21 cellular contexts compared by ENCODE assay signal in genomic region chr22:19812910-19813309, GRCh38. TPM values are rescaled to one million over a fixed set of nuclear protein-coding genes. Genes with fewer than 3 reads are reported as not detected.
"Had no signal": no experiment of that assay in that cellular context is flagged by ENCODE, and none has a peak within 500 bp of the region (broad histone marks: within the 10 kb centered on the region; RNA-seq: fewer than 3 reads in every experiment).

No MANE protein-coding gene starts in this region.

- H3K27ac ChIP-seq: gastrocnemius medialis, heart left ventricle, left ventricle myocardium inferior, neutrophil, suprapubic skin, vagina had no signal

- H3K4me1 ChIP-seq: gastrocnemius medialis had no signal

- H3K4me3 Mint-ChIP-seq: activated CD4-positive, alpha-beta T cell treated with anti-CD3 and anti-CD28 coated beads, Interleukin-2, amount 10 ng/mL, durations not matched to agents 7 days and 5 days; activated naive CD4-positive, alpha-beta T cell treated with anti-CD3 and anti-CD28 coated beads for 36 hours; brain; central memory CD8-positive, alpha-beta T cell; naive thymus-derived CD4-positive, alpha-beta T cell; stimulated activated naive CD8-positive, alpha-beta T cell treated with anti-CD3 and anti-CD28 coated beads, Interleukin-15, Interleukin-2, amounts not matched to agents 100 ng/mL and 50 ng/mL, for 24 hours; T-helper 1 cell treated with Interleukin-12 subunit alpha and Interleukin-12 subunit beta and Interleukin-4 antibody, amounts not matched to agents 30 μg/mL and 1 μg/mL, for 36 hours had no signal

- H3K27ac Mint-ChIP-seq: activated CD4-positive, alpha-beta T cell treated with anti-CD3 and anti-CD28 coated beads, Interleukin-2, amount 10 ng/mL, durations not matched to agents 7 days and 5 days; activated naive CD4-positive, alpha-beta T cell treated with anti-CD3 and anti-CD28 coated beads for 36 hours; naive thymus-derived CD4-positive, alpha-beta T cell; stimulated activated naive CD8-positive, alpha-beta T cell treated with anti-CD3 and anti-CD28 coated beads, Interleukin-15, Interleukin-2, amounts not matched to agents 100 ng/mL and 50 ng/mL, for 24 hours; T-helper 1 cell treated with Interleukin-12 subunit alpha and Interleukin-12 subunit beta and Interleukin-4 antibody, amounts not matched to agents 30 μg/mL and 1 μg/mL, for 36 hours had no signal

- H3K27me3 ChIP-seq: gastrocnemius medialis, heart left ventricle, neutrophil, suprapubic skin, vagina had no signal

- H3K27me3 Mint-ChIP-seq: activated CD4-positive, alpha-beta T cell treated with anti-CD3 and anti-CD28 coated beads, Interleukin-2, amount 10 ng/mL, durations not matched to agents 7 days and 5 days; brain; central memory CD8-positive, alpha-beta T cell; naive thymus-derived CD4-positive, alpha-beta T cell; stimulated activated naive CD8-positive, alpha-beta T cell treated with anti-CD3 and anti-CD28 coated beads, Interleukin-15, Interleukin-2, amounts not matched to agents 100 ng/mL and 50 ng/mL, for 24 hours had no signal

- H3K4me3 ChIP-seq: gastrocnemius medialis, heart left ventricle, left ventricle myocardium inferior, mucosa of descending colon, suprapubic skin, vagina had no signal

- H3K9me3 ChIP-seq: gastrocnemius medialis, heart left ventricle, left ventricle myocardium inferior, mucosa of descending colon, neutrophil, suprapubic skin, vagina had no signal

- DNase-seq: activated CD4-positive, alpha-beta T cell treated with anti-CD3 and anti-CD28 coated beads, Interleukin-2, amount 10 ng/mL, durations not matched to agents 7 days and 5 days; activated naive CD4-positive, alpha-beta T cell treated with anti-CD3 and anti-CD28 coated beads for 36 hours; activated T-cell treated with anti-CD3 and anti-CD28 coated beads, Interleukin-2, amount 50 U/mL, for 1 hour; anterior cingulate cortex; cortex of kidney; gastrocnemius medialis; heart left ventricle; left ventricle myocardium inferior; mucosa of descending colon; retina; trophoblast cell had no signal

- H3K9me3 Mint-ChIP-seq: activated CD4-positive, alpha-beta T cell treated with anti-CD3 and anti-CD28 coated beads, Interleukin-2, amount 10 ng/mL, durations not matched to agents 7 days and 5 days; activated naive CD4-positive, alpha-beta T cell treated with anti-CD3 and anti-CD28 coated beads for 36 hours; brain; central memory CD8-positive, alpha-beta T cell; naive thymus-derived CD4-positive, alpha-beta T cell; stimulated activated naive CD8-positive, alpha-beta T cell treated with anti-CD3 and anti-CD28 coated beads, Interleukin-15, Interleukin-2, amounts not matched to agents 100 ng/mL and 50 ng/mL, for 24 hours; T-helper 1 cell treated with Interleukin-12 subunit alpha and Interleukin-12 subunit beta and Interleukin-4 antibody, amounts not matched to agents 30 μg/mL and 1 μg/mL, for 36 hours had no signal

- H3K36me3 Mint-ChIP-seq: brain had no signal

- H3K36me3 ChIP-seq: gastrocnemius medialis, heart left ventricle, left ventricle myocardium inferior, neutrophil, suprapubic skin, vagina had no signal

- ATAC-seq: activated CD4-positive, CD25-positive, alpha-beta regulatory T cell treated with anti-CD3 and anti-CD28 coated beads, Interleukin-2, amount 50 U/mL, for 24 hours; gastrocnemius medialis; mucosa of descending colon; naive thymus-derived CD4-positive, alpha-beta T cell had no signal

RNA-seq across cellular contexts. Expression of gene TBX1, which starts 52.3 kb away (rescaled TPM):
- total RNA-seq: activated CD4-positive, alpha-beta T cell treated with anti-CD3 and anti-CD28 coated beads, Interleukin-2, amount 10 ng/mL, durations not matched to agents 7 days and 5 days; activated naive CD4-positive, alpha-beta T cell treated with anti-CD3 and anti-CD28 coated beads for 36 hours; kidney epithelial cell had no signal
